ENCODE assay signal across 9 cellular contexts in the genomic region with DNA sequence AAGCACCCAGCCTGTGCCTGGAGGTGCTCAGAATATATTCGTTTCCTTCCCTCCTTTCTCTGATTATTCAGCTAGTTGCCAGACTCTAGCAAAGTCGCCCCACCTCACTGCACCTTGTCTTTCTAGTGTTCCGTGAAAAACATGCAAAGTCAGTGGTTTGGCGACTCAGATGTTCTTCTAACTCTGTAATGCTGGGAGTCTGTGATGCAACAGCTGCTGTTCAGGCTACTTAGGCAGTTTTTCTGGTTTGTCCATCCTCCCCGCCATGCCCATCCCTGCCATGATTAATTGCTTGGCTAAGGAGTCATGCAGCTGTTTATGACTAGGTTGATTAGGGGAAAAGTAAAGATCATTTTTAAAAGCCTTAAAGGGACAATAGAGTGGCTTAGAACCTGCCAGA.
DNase-seq lines count a peak whose midpoint lies in the region; ATAC-seq and TF ChIP-seq lines count a peak whose summit lies in the region.
"Had no signal": no experiment of that assay in that cellular context is flagged by ENCODE, and none has a peak within 500 bp of the region (broad histone marks: within the 10 kb centered on the region; RNA-seq: fewer than 3 reads in every experiment).

No MANE protein-coding gene starts in this region.

- CTCF ChIA-PET in MCF 10A (lab: Yijun Ruan, JAX) = interaction anchor here (0.5 to 0.6 kb wide), 3 partner anchors 27 to 111 kb away, joined by 3 read pairs; no protein-coding TSS in a partner anchor

- H3K36me3 ChIP-seq in MG63 = no peaks in the 10 kb centered on the region
- no peaks in the 10 kb centered on the region for H3K36me3 ChIP-seq in vagina
- H3K36me3 ChIP-seq: SJSA1 had no signal

- H3K4me3 ChIP-seq in MG63 (no peak overlapping the region), skeletal muscle cell (ENCODE audit: low read depth, low read length) (no peak overlapping the region), vagina (no peak overlapping the region)
- H3K4me3 ChIP-seq: SJSA1 had no signal

- H3K36me3 Mint-ChIP-seq in MCF 10A (ENCODE audit: insufficient read depth, unreplicated experiment) = no peaks in the 10 kb centered on the region

- peak; percentile 68 for ATAC-seq in GM21360 (IDR thresholded peaks at IDR 0.05; ENCODE audit: unreplicated experiment)

- no peaks in the 10 kb centered on the region for H3K27me3 Mint-ChIP-seq in MCF 10A (ENCODE audit: insufficient read depth, unreplicated experiment)

- H3K27ac Mint-ChIP-seq in MCF 10A (ENCODE audit: low read depth, unreplicated experiment) = no peak overlapping the region
- H3K27ac Mint-ChIP-seq: activated T-cell treated with anti-CD3 and anti-CD28 coated beads, Interleukin-2, amount 50 U/mL, for 24 hours had no signal

- peaks cover 5% of the 10 kb centered on the region for H3K4me1 Mint-ChIP-seq in MCF 10A (ENCODE audit: insufficient read depth, unreplicated experiment)

- POLR2A ChIA-PET in MCF 10A (lab: Yijun Ruan, JAX) = interaction anchor here (0.6 to 1.6 kb wide), 5 partner anchors 22 to 285 kb away, joined by 3 to 6 read pairs (median 3); no protein-coding TSS in a partner anchor

- DNase-seq in MG63 (peak; percentile 7), MCF 10A (ENCODE audit: unreplicated experiment) (peak; percentile 59), skeletal muscle cell (ENCODE audit: low read depth) (peak; percentile 64), vagina (ENCODE audit: extremely low spot score in 2 of 2) (no peak)
- no peak for DNase-seq in stimulated activated CD4-positive, alpha-beta T cell treated with anti-CD3 and anti-CD28 coated beads, Interleukin-2, amount 100 ng/mL, for 24 hours
- DNase-seq in stimulated activated CD4-positive, alpha-beta T cell treated with anti-CD3 and anti-CD28 coated beads, Interleukin-4, amount 100 ng/mL, for 1 hour = no peak
- DNase-seq: activated T-cell treated with anti-CD3 and anti-CD28 coated beads, Interleukin-2, amount 50 U/mL, for 24 hours had no signal

- no peak for TF ChIP-seq POLR2A in vagina (IDR thresholded peaks at IDR 0.05)

- TF ChIP-seq CTCF in MCF 10A (IDR thresholded peaks at IDR 0.05; ENCODE audit: unreplicated experiment) = no peak
- no peak for TF ChIP-seq CTCF in vagina (IDR thresholded peaks at IDR 0.05)

- H3K27ac ChIP-seq in vagina = no peak overlapping the region
- H3K27ac ChIP-seq: SJSA1 had no signal

- no peaks in the 10 kb centered on the region for H3K4me1 ChIP-seq in vagina
- H3K4me1 ChIP-seq: SJSA1 had no signal

- H3K9me3 ChIP-seq in MG63 (no peaks in the 10 kb centered on the region), vagina (no peaks in the 10 kb centered on the region)

- intact Hi-C loops in MCF 10A (cut with micrococcal nuclease) (no loop called here), vagina (cut with DNase I) (no loop called here)

- H3K4me3 Mint-ChIP-seq in MCF 10A (ENCODE audit: unreplicated experiment) = no peak overlapping the region
- H3K4me3 Mint-ChIP-seq: activated T-cell treated with anti-CD3 and anti-CD28 coated beads, Interleukin-2, amount 50 U/mL, for 24 hours had no signal

- BruUV-seq in MCF 10A (replicated peaks; lab: Mats Ljungman, UMichigan) = no TSS peak

- H3K9me3 Mint-ChIP-seq in MCF 10A (ENCODE audit: unreplicated experiment) = no peaks in the 10 kb centered on the region
- H3K9me3 Mint-ChIP-seq: activated T-cell treated with anti-CD3 and anti-CD28 coated beads, Interleukin-2, amount 50 U/mL, for 24 hours had no signal

- no peaks in the 10 kb centered on the region for H3K27me3 ChIP-seq in MG63
- no peaks in the 10 kb centered on the region for H3K27me3 ChIP-seq in vagina
- H3K27me3 ChIP-seq: SJSA1 had no signal

Comparison
In these comparisons a context has a peak if more than half of its experiments do, and no peak if none do; other contexts are left out.
1. DNase-seq: peak in MG63 (single experiment), MCF 10A (single experiment) and skeletal muscle cell (single experiment); none in stimulated activated CD4-positive, alpha-beta T cell treated with anti-CD3 and anti-CD28 coated beads, Interleukin-2, amount 100 ng/mL, for 24 hours (0 of 2), vagina (0 of 2) and stimulated activated CD4-positive, alpha-beta T cell treated with anti-CD3 and anti-CD28 coated beads, Interleukin-4, amount 100 ng/mL, for 1 hour (single experiment).